In the genomic region with DNA sequence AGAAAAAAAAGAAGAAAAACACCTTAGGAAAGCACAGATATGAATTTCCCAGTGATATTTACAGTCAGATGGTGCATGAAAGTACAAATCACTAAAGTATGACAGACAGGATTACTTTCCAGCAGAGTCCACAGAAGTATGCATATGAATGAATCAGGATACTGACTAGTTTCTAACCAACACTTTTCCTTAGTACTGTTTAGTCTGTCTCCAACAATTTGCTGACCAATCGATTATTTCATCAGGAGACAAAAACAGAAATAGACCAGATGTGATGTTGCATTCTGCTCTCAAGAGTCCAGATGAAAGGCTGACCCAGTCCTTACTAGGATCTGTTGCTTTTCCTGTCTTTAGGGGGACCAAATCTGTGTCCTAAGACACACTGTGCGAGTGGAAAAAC, we compare ENCODE assay signal across 23 cellular contexts.
"Had no signal": no experiment of that assay in that cellular context is flagged by ENCODE, and none has a peak within 500 bp of the region (broad histone marks: within the 10 kb centered on the region; RNA-seq: fewer than 3 reads in every experiment).

No MANE protein-coding gene starts in this region.

- FAIRE-seq: keratinocyte had no signal

- H3K4me3 Mint-ChIP-seq: activated CD4-positive, alpha-beta memory T cell treated with anti-CD3 and anti-CD28 coated beads for 36 hours; activated CD8-positive, alpha-beta memory T cell treated with anti-CD3 and anti-CD28 coated beads, Interleukin-2, amount 10 ng/mL, durations not matched to agents 7 days and 5 days; activated naive CD4-positive, alpha-beta T cell treated with anti-CD3 and anti-CD28 coated beads for 36 hours; central memory CD8-positive, alpha-beta T cell; dendritic cell treated with granulocyte-macrophage colony-stimulating factor and Interleukin-4, amounts not matched to agents 40 ng/mL and 50 ng/mL, for 4 days; effector memory CD8-positive, alpha-beta T cell; naive thymus-derived CD8-positive, alpha-beta T cell; stimulated activated naive B cell treated with anti-CD40 and anti-IgM and Interleukin-4, amounts not matched to agents 10 μg/mL and 1 μg/mL and 100 μg/mL, for 72 hours; T-helper 17 cell had no signal

- H3K27ac ChIP-seq: epithelial cell of prostate, hepatocyte, left ventricle myocardium inferior, tibial nerve, vagina, WERI-Rb-1 had no signal

- DNase-seq: activated CD4-positive, alpha-beta memory T cell treated with anti-CD3 and anti-CD28 coated beads for 36 hours; activated CD8-positive, alpha-beta memory T cell treated with anti-CD3 and anti-CD28 coated beads, Interleukin-2, amount 10 ng/mL, durations not matched to agents 7 days and 5 days; activated naive CD4-positive, alpha-beta T cell treated with anti-CD3 and anti-CD28 coated beads for 36 hours; activated T-cell treated with anti-CD3 and anti-CD28 coated beads, Interleukin-2, amount 50 U/mL, for 1 hour; effector memory CD8-positive, alpha-beta T cell; left ventricle myocardium inferior; mucosa of descending colon; naive thymus-derived CD8-positive, alpha-beta T cell; nucleus accumbens; stimulated activated CD4-positive, alpha-beta T cell treated with anti-CD3 and anti-CD28 coated beads, Interleukin-15, amount 100 ng/mL, for 24 hours; stimulated activated CD4-positive, alpha-beta T cell treated with anti-CD3 and anti-CD28 coated beads, Interleukin-4, amount 100 ng/mL, for 1 hour; stimulated activated naive B cell treated with anti-CD40 and anti-IgM and Interleukin-4, amounts not matched to agents 10 μg/mL and 1 μg/mL and 100 μg/mL, for 72 hours; T-helper 17 cell; WERI-Rb-1 had no signal

- H3K4me3 ChIP-seq: hepatocyte, left ventricle myocardium inferior, mucosa of descending colon, skin epidermis, tibial nerve, vagina had no signal

- H3K27ac Mint-ChIP-seq: activated CD4-positive, alpha-beta memory T cell treated with anti-CD3 and anti-CD28 coated beads for 36 hours; activated CD8-positive, alpha-beta memory T cell treated with anti-CD3 and anti-CD28 coated beads, Interleukin-2, amount 10 ng/mL, durations not matched to agents 7 days and 5 days; activated naive CD4-positive, alpha-beta T cell treated with anti-CD3 and anti-CD28 coated beads for 36 hours; activated T-helper 2 cell treated with anti-CD3 and anti-CD28 coated beads, Interferon-gamma antibody, Interleukin-2, Interleukin-4, amounts not matched to agents 10 μg/mL and 5 μg/mL and 100 μg/mL, durations not matched to agents 14 hours and 24 hours and 36 hours; dendritic cell treated with granulocyte-macrophage colony-stimulating factor and Interleukin-4, amounts not matched to agents 40 ng/mL and 50 ng/mL, for 4 days; stimulated activated naive B cell treated with anti-CD40 and anti-IgM and Interleukin-4, amounts not matched to agents 10 μg/mL and 1 μg/mL and 100 μg/mL, for 72 hours; T-helper 17 cell had no signal

- ATAC-seq: activated CD8-positive, alpha-beta memory T cell treated with anti-CD3 and anti-CD28 coated beads, Interleukin-2, amount 10 ng/mL, durations not matched to agents 7 days and 5 days; effector memory CD8-positive, alpha-beta T cell; mucosa of descending colon; naive thymus-derived CD8-positive, alpha-beta T cell; stimulated activated naive B cell treated with anti-CD40 and anti-IgM and Interleukin-4, amounts not matched to agents 10 μg/mL and 1 μg/mL and 100 μg/mL, for 72 hours; T-helper 17 cell had no signal

- H3K27me3 ChIP-seq: hepatocyte, tibial nerve, vagina had no signal

- H3K4me1 Mint-ChIP-seq: activated CD8-positive, alpha-beta memory T cell treated with anti-CD3 and anti-CD28 coated beads, Interleukin-2, amount 10 ng/mL, durations not matched to agents 7 days and 5 days; central memory CD8-positive, alpha-beta T cell; naive thymus-derived CD8-positive, alpha-beta T cell had no signal

- H3K4me1 ChIP-seq: left ventricle myocardium inferior, tibial nerve, vagina had no signal

- H3K9me3 Mint-ChIP-seq: activated CD4-positive, alpha-beta memory T cell treated with anti-CD3 and anti-CD28 coated beads for 36 hours; activated naive CD4-positive, alpha-beta T cell treated with anti-CD3 and anti-CD28 coated beads for 36 hours; activated T-helper 2 cell treated with anti-CD3 and anti-CD28 coated beads, Interferon-gamma antibody, Interleukin-2, Interleukin-4, amounts not matched to agents 10 μg/mL and 5 μg/mL and 100 μg/mL, durations not matched to agents 14 hours and 24 hours and 36 hours; central memory CD8-positive, alpha-beta T cell; dendritic cell treated with granulocyte-macrophage colony-stimulating factor and Interleukin-4, amounts not matched to agents 40 ng/mL and 50 ng/mL, for 4 days; effector memory CD8-positive, alpha-beta T cell; naive thymus-derived CD8-positive, alpha-beta T cell; stimulated activated naive B cell treated with anti-CD40 and anti-IgM and Interleukin-4, amounts not matched to agents 10 μg/mL and 1 μg/mL and 100 μg/mL, for 72 hours had no signal

- H3K27me3 Mint-ChIP-seq: activated CD4-positive, alpha-beta memory T cell treated with anti-CD3 and anti-CD28 coated beads for 36 hours; activated CD8-positive, alpha-beta memory T cell treated with anti-CD3 and anti-CD28 coated beads, Interleukin-2, amount 10 ng/mL, durations not matched to agents 7 days and 5 days; central memory CD8-positive, alpha-beta T cell; dendritic cell treated with granulocyte-macrophage colony-stimulating factor and Interleukin-4, amounts not matched to agents 40 ng/mL and 50 ng/mL, for 4 days; effector memory CD8-positive, alpha-beta T cell; naive thymus-derived CD8-positive, alpha-beta T cell; stimulated activated naive B cell treated with anti-CD40 and anti-IgM and Interleukin-4, amounts not matched to agents 10 μg/mL and 1 μg/mL and 100 μg/mL, for 72 hours; T-helper 17 cell had no signal

- H3K9me3 ChIP-seq: left ventricle myocardium inferior, mucosa of descending colon, tibial nerve, vagina had no signal

- H2AFZ ChIP-seq: hepatocyte had no signal

- H3K4me2 ChIP-seq: hepatocyte had no signal

- H3K79me2 ChIP-seq: hepatocyte had no signal
